In genomic region chr11:124761301-124762021, GRCh38 we compare ENCODE assay signal across 9 cellular contexts. TPM values are rescaled to one million over a fixed set of nuclear protein-coding genes. Genes with fewer than 3 reads are reported as not detected.
DNase-seq lines count a peak whose midpoint lies in the region; ATAC-seq and TF ChIP-seq lines count a peak whose summit lies in the region.
"Had no signal": no experiment of that assay in that cellular context is flagged by ENCODE, and none has a peak within 500 bp of the region (broad histone marks: within the 10 kb centered on the region; RNA-seq: fewer than 3 reads in every experiment).

No MANE protein-coding gene starts in this region.

- peak overlapping the region; percentile 48 to 93 (median 88) for H3K4me3 ChIP-seq in thyroid gland (replicated peaks in 1 of 3)

- H3K36me3 Mint-ChIP-seq in activated CD4-positive, alpha-beta T cell treated with anti-CD3 and anti-CD28 coated beads for 36 hours (ENCODE audit: low read depth), result no peaks in the 10 kb centered on the region
- H3K36me3 Mint-ChIP-seq in activated CD8-positive, alpha-beta T cell treated with anti-CD3 and anti-CD28 coated beads, Interleukin-2, amount 10 ng/mL, durations not matched to agents 7 days and 5 days (ENCODE audit: low read depth), result no peaks in the 10 kb centered on the region

- no peaks in the 10 kb centered on the region for H3K9me3 ChIP-seq in thyroid gland

- DNase-seq in activated CD4-positive, alpha-beta T cell treated with anti-CD3 and anti-CD28 coated beads for 36 hours, result peak; percentile 53
- no peak for DNase-seq in activated CD4-positive, alpha-beta T cell treated with anti-CD3 and anti-CD28 coated beads, Interleukin-2, amount 50 U/mL, for 48 hours
- no peak for DNase-seq in activated CD8-positive, alpha-beta T cell treated with anti-CD3 and anti-CD28 coated beads, Interleukin-2, amount 10 ng/mL, durations not matched to agents 7 days and 5 days
- DNase-seq in thyroid gland, result peak; percentile 42 to 43
- no peak for DNase-seq in SIG-M5 treated with dmso at 0.1 percent for 504 hours (lab: John Stamatoyannopoulos, UW; ENCODE audit: unreplicated experiment)
- no peak for DNase-seq in EL
- no peak for DNase-seq in 8988T

- peaks cover 0 to 6% of the 10 kb centered on the region in 2 donors for H3K36me3 ChIP-seq in thyroid gland

- no peak for TF ChIP-seq POLR2A in thyroid gland (IDR thresholded peaks at IDR 0.05)

- 8 to 19% methylated on average over 10 to 16 of the region's 21 CpGs for whole genome bisulfite sequencing in thyroid gland, 2 donors

- CTCF ChIA-PET in activated CD4-positive, alpha-beta T cell treated with anti-CD3 and anti-CD28 coated beads for 36 hours (lab: Charles Lee), result interaction anchor here (1.1 to 8.2 kb wide), 8 partner anchors 8 to 110 kb away, joined by 3 to 79 read pairs (median 7); partner anchors contain the start of genes SIAE and SPA17
- CTCF ChIA-PET in activated CD8-positive, alpha-beta T cell treated with anti-CD3 and anti-CD28 coated beads, Interleukin-2, amount 10 ng/mL, durations not matched to agents 7 days and 5 days (lab: Charles Lee), result interaction anchor here (0.6 to 6.6 kb wide), 9 partner anchors 9 to 92 kb away, joined by 3 to 108 read pairs (median 26); partner anchors contain the start of genes SIAE, SPA17 and VSIG2

- H3K27ac Mint-ChIP-seq in activated CD4-positive, alpha-beta T cell treated with anti-CD3 and anti-CD28 coated beads for 36 hours, result no peak overlapping the region
- no peak overlapping the region for H3K27ac Mint-ChIP-seq in activated CD8-positive, alpha-beta T cell treated with anti-CD3 and anti-CD28 coated beads, Interleukin-2, amount 10 ng/mL, durations not matched to agents 7 days and 5 days

- no peak for TF ChIP-seq CTCF in thyroid gland (IDR thresholded peaks at IDR 0.05)

- peak overlapping the region; percentile 65 for H3K27ac ChIP-seq in layer of hippocampus (ENCODE audit: low read depth, low read length)
- H3K27ac ChIP-seq in thyroid gland, result peak overlapping the region; percentile 89 to 98 (median 94)

- peaks cover 42% of the 10 kb centered on the region for H3K27me3 Mint-ChIP-seq in activated CD4-positive, alpha-beta T cell treated with anti-CD3 and anti-CD28 coated beads for 36 hours
- peaks cover 41% of the 10 kb centered on the region for H3K27me3 Mint-ChIP-seq in activated CD8-positive, alpha-beta T cell treated with anti-CD3 and anti-CD28 coated beads, Interleukin-2, amount 10 ng/mL, durations not matched to agents 7 days and 5 days (ENCODE audit: low read depth)

- peaks cover 28 to 70% of the 10 kb centered on the region in 2 donors for H3K4me1 ChIP-seq in thyroid gland

- no peak for ATAC-seq in activated CD4-positive, alpha-beta T cell treated with anti-CD3 and anti-CD28 coated beads for 36 hours
- ATAC-seq in activated CD8-positive, alpha-beta T cell treated with anti-CD3 and anti-CD28 coated beads, Interleukin-2, amount 10 ng/mL, durations not matched to agents 7 days and 5 days, result no peak

- H3K27me3 ChIP-seq in layer of hippocampus (ENCODE audit: control insufficient read depth, insufficient read depth, low read length) (peaks cover 21% of the 10 kb centered on the region), thyroid gland (no peaks in the 10 kb centered on the region)

- no peaks in the 10 kb centered on the region for H3K9me3 Mint-ChIP-seq in activated CD4-positive, alpha-beta T cell treated with anti-CD3 and anti-CD28 coated beads for 36 hours (ENCODE audit: low read depth)
- H3K9me3 Mint-ChIP-seq in activated CD8-positive, alpha-beta T cell treated with anti-CD3 and anti-CD28 coated beads, Interleukin-2, amount 10 ng/mL, durations not matched to agents 7 days and 5 days (ENCODE audit: insufficient read depth), result no peaks in the 10 kb centered on the region

- intact Hi-C loops in activated CD4-positive, alpha-beta T cell treated with anti-CD3 and anti-CD28 coated beads for 36 hours (cut with DNase I, micrococcal nuclease), result loop anchor here (1.0 to 2.0 kb wide), 7 partner anchors 15 to 347 kb away; partner anchors contain the start of genes NRGN (in 1 of the 2) and TBRG1 (in 1 of the 2)
- intact Hi-C loops in thyroid gland (cut with DNase I), result loop anchor here (5.0 kb wide), 2 partner anchors 36 to 89 kb away; partner anchors contain the start of genes SIAE and SPA17

- H3K4me1 Mint-ChIP-seq in activated CD4-positive, alpha-beta T cell treated with anti-CD3 and anti-CD28 coated beads for 36 hours, result peaks cover 21% of the 10 kb centered on the region
- H3K4me1 Mint-ChIP-seq in activated CD8-positive, alpha-beta T cell treated with anti-CD3 and anti-CD28 coated beads, Interleukin-2, amount 10 ng/mL, durations not matched to agents 7 days and 5 days (ENCODE audit: low read depth), result peaks cover 31% of the 10 kb centered on the region

- peak overlapping the region; percentile 58 for H3K4me3 Mint-ChIP-seq in activated CD4-positive, alpha-beta T cell treated with anti-CD3 and anti-CD28 coated beads for 36 hours
- H3K4me3 Mint-ChIP-seq in activated CD8-positive, alpha-beta T cell treated with anti-CD3 and anti-CD28 coated beads, Interleukin-2, amount 10 ng/mL, durations not matched to agents 7 days and 5 days, result peak overlapping the region; percentile 55

- POLR2A ChIA-PET in activated CD4-positive, alpha-beta T cell treated with anti-CD3 and anti-CD28 coated beads for 36 hours (lab: Charles Lee), result interaction anchor here (0.5 to 0.7 kb wide), 3 partner anchors 88 to 138 kb away, joined by 3 read pairs; partner anchors contain the start of gene SIAE
- POLR2A ChIA-PET in activated CD8-positive, alpha-beta T cell treated with anti-CD3 and anti-CD28 coated beads, Interleukin-2, amount 10 ng/mL, durations not matched to agents 7 days and 5 days (lab: Charles Lee), result interaction anchor here (0.5 to 0.7 kb wide), 2 partner anchors 115 to 137 kb away, joined by 3 to 6 read pairs; no protein-coding TSS in a partner anchor

RNA-seq across cellular contexts. Expression of gene ESAM, which starts 0.6 kb away (rescaled TPM):
- under 1 TPM; 0.39 to 0.53 TPM for total RNA-seq in activated CD4-positive, alpha-beta T cell treated with anti-CD3 and anti-CD28 coated beads for 36 hours
- under 1 TPM; 0.50 to 0.55 TPM for total RNA-seq in activated CD8-positive, alpha-beta T cell treated with anti-CD3 and anti-CD28 coated beads, Interleukin-2, amount 10 ng/mL, durations not matched to agents 7 days and 5 days
- total RNA-seq in thyroid gland, result 100 to 1,000 TPM; 188 to 294 (median 243) TPM
- total RNA-seq: RPMI7951 had no signal

RNA-seq across cellular contexts. Expression of gene VSIG2, which starts 9.4 kb away (rescaled TPM):
- not detected for total RNA-seq in activated CD4-positive, alpha-beta T cell treated with anti-CD3 and anti-CD28 coated beads for 36 hours
- total RNA-seq in activated CD8-positive, alpha-beta T cell treated with anti-CD3 and anti-CD28 coated beads, Interleukin-2, amount 10 ng/mL, durations not matched to agents 7 days and 5 days, result not detected
- 10 to 100 TPM; 23.7 to 54.5 (median 28.8) TPM for total RNA-seq in thyroid gland
- total RNA-seq: RPMI7951 had no signal

RNA-seq across cellular contexts. Expression of gene NRGN, which starts 21.7 kb away (rescaled TPM):
- 10 to 100 TPM; 13.5 to 18.1 TPM for total RNA-seq in activated CD4-positive, alpha-beta T cell treated with anti-CD3 and anti-CD28 coated beads for 36 hours
- 1 to 10 TPM; 5.7 to 6.1 TPM for total RNA-seq in activated CD8-positive, alpha-beta T cell treated with anti-CD3 and anti-CD28 coated beads, Interleukin-2, amount 10 ng/mL, durations not matched to agents 7 days and 5 days
- 1 to 10 TPM in 3 of 4 donors, under 1 TPM in 1; 0.40 to 3.6 (median 2.7) TPM for total RNA-seq in thyroid gland

RNA-seq across cellular contexts. Expression of gene MSANTD2, which starts 38.7 kb away (rescaled TPM):
- 1 to 10 TPM; 6.9 to 8.6 TPM for total RNA-seq in activated CD4-positive, alpha-beta T cell treated with anti-CD3 and anti-CD28 coated beads for 36 hours
- 10 to 100 TPM in 1 of 2 experiments, 1 to 10 TPM in 1; 9.1 to 10.2 TPM for total RNA-seq in activated CD8-positive, alpha-beta T cell treated with anti-CD3 and anti-CD28 coated beads, Interleukin-2, amount 10 ng/mL, durations not matched to agents 7 days and 5 days
- 10 to 100 TPM; 29.1 to 56.1 (median 37.0) TPM for total RNA-seq in thyroid gland

Comparison
In these comparisons a context has a peak if more than half of its experiments do, and no peak if none do; other contexts are left out.
1. DNase-seq: peak in activated CD4-positive, alpha-beta T cell treated with anti-CD3 and anti-CD28 coated beads for 36 hours (single experiment) and thyroid gland (2 of 2); none in activated CD4-positive, alpha-beta T cell treated with anti-CD3 and anti-CD28 coated beads, Interleukin-2, amount 50 U/mL, for 48 hours (0 of 2), activated CD8-positive, alpha-beta T cell treated with anti-CD3 and anti-CD28 coated beads, Interleukin-2, amount 10 ng/mL, durations not matched to agents 7 days and 5 days (single experiment), SIG-M5 treated with dmso at 0.1 percent for 504 hours (single experiment), EL (single experiment) and 8988T (single experiment).
2. RNA of gene ESAM, which starts 0.6 kb away (total RNA-seq): 188 to 294 TPM in thyroid gland; 0.50 to 0.55 TPM in activated CD8-positive, alpha-beta T cell treated with anti-CD3 and anti-CD28 coated beads, Interleukin-2, amount 10 ng/mL, durations not matched to agents 7 days and 5 days and 0.39 to 0.53 TPM in activated CD4-positive, alpha-beta T cell treated with anti-CD3 and anti-CD28 coated beads for 36 hours; every median in the first group is over 100 times any median in the second.
3. RNA of gene VSIG2, which starts 9.4 kb away (total RNA-seq): 23.7 to 54.5 TPM in thyroid gland; not detected in activated CD8-positive, alpha-beta T cell treated with anti-CD3 and anti-CD28 coated beads, Interleukin-2, amount 10 ng/mL, durations not matched to agents 7 days and 5 days and not detected in activated CD4-positive, alpha-beta T cell treated with anti-CD3 and anti-CD28 coated beads for 36 hours; every median in the first group is over 10 times any median in the second.